In genomic region chr6:163745566-163746400, GRCh38 we compare ENCODE assay signal across 11 cellular contexts.
A peak's percentile ranks its signal among the peaks of the same experiment; 100 is the strongest.
DNase-seq lines count a peak whose midpoint lies in the region; ATAC-seq, FAIRE-seq and TF ChIP-seq lines count a peak whose summit lies in the region.
"Had no signal": no experiment of that assay in that cellular context is flagged by ENCODE, and none has a peak within 500 bp of the region (broad histone marks: within the 10 kb centered on the region; RNA-seq: fewer than 3 reads in every experiment).

No MANE protein-coding gene starts in this region.

- H2AFZ ChIP-seq in HCT116 (ENCODE audit: low read depth, low read length, poor library complexity, severe bottlenecking) (no peak overlapping the region), astrocyte (ENCODE audit: low read depth, low read length) (no peak overlapping the region)

- no peak for TF ChIP-seq RAD21 in HCT116 (IDR thresholded peaks at IDR 0.05; ENCODE audit: low read depth)

- 26 to 42% methylated on average over 9 of the region's 9 CpGs for WGBS in heart right ventricle, 2 donors

- H3K27me3 ChIP-seq in HCT116 (ENCODE audit: insufficient read depth, low read length) (no peaks in the 10 kb centered on the region), astrocyte (ENCODE audit: insufficient read depth, low read length) (peaks cover 5% of the 10 kb centered on the region), heart right ventricle (no peaks in the 10 kb centered on the region)

- H3K36me3 ChIP-seq in HCT116 (ENCODE audit: control insufficient read depth in 1 of 2, insufficient read depth in 2 of 2, low read length in 2 of 2) (no peaks in the 10 kb centered on the region), astrocyte (ENCODE audit: insufficient read depth, low read length) (no peaks in the 10 kb centered on the region), heart right ventricle (no peaks in the 10 kb centered on the region)

- H3K79me2 ChIP-seq in HCT116 (ENCODE audit: insufficient read depth, low read length) (no peaks in the 10 kb centered on the region), astrocyte (ENCODE audit: insufficient read depth, low read length) (no peaks in the 10 kb centered on the region)

- no peaks in the 10 kb centered on the region for H3K36me3 Mint-ChIP-seq in astrocyte (ENCODE audit: low read depth, unreplicated experiment)
- H3K36me3 Mint-ChIP-seq: activated naive CD8-positive, alpha-beta T cell treated with anti-CD3 and anti-CD28 coated beads, Interleukin-2, amount 10 ng/mL, durations not matched to agents 7 days and 5 days had no signal

- peak overlapping the region; percentile 94 for H3K27ac Mint-ChIP-seq in astrocyte (ENCODE audit: unreplicated experiment)
- H3K27ac Mint-ChIP-seq: activated naive CD8-positive, alpha-beta T cell treated with anti-CD3 and anti-CD28 coated beads, Interleukin-2, amount 10 ng/mL, durations not matched to agents 7 days and 5 days had no signal

- no peak overlapping the region for H3K4me3 Mint-ChIP-seq in astrocyte (ENCODE audit: unreplicated experiment)
- H3K4me3 Mint-ChIP-seq: activated naive CD8-positive, alpha-beta T cell treated with anti-CD3 and anti-CD28 coated beads, Interleukin-2, amount 10 ng/mL, durations not matched to agents 7 days and 5 days had no signal

- H3K27ac ChIP-seq in HCT116 (ENCODE audit: low read depth, low read length): no peak overlapping the region
- H3K27ac ChIP-seq in astrocyte (ENCODE audit: low read depth, low read length): peak overlapping the region; percentile 28
- peak overlapping the region; percentile 36 to 87 (median 65) for H3K27ac ChIP-seq in heart right ventricle

- H3K9me3 ChIP-seq in HCT116 (ENCODE audit: control insufficient read depth in 1 of 2, insufficient read depth in 1 of 2, low read depth in 1 of 2, low read length in 2 of 2): no peaks in the 10 kb centered on the region
- no peaks in the 10 kb centered on the region for H3K9me3 ChIP-seq in astrocyte (ENCODE audit: insufficient read depth, low read depth, low read length)
- H3K9me3 ChIP-seq in heart right ventricle: no peaks in the 10 kb centered on the region

- H3K9ac ChIP-seq in HCT116 (ENCODE audit: low read length) (no peak overlapping the region), astrocyte (ENCODE audit: low read length) (peak overlapping the region; percentile 23)

- TF ChIP-seq CTCF in HCT116 (IDR thresholded peaks at IDR 0.05 in 2 of 3, conservative IDR thresholded peaks at IDR 0.05 in 1 of 3; ENCODE audit: borderline replicate concordance in 1 of 3, insufficient read depth in 1 of 3, low read depth in 2 of 3, low read length in 2 of 3) (no peak), astrocyte (IDR thresholded peaks at IDR 0.05; ENCODE audit: insufficient read depth, low read depth, low read length) (no peak), heart right ventricle (IDR thresholded peaks at IDR 0.05) (no peak)

- FAIRE-seq in astrocyte (lab: Jason Lieb, UNC): peak; percentile 94

- no peaks in the 10 kb centered on the region for H3K27me3 Mint-ChIP-seq in astrocyte (ENCODE audit: low read depth, unreplicated experiment)

- peaks cover 22% of the 10 kb centered on the region for H3K4me1 Mint-ChIP-seq in astrocyte (ENCODE audit: low read depth, unreplicated experiment)

- POLR2A ChIA-PET in HCT116 (lab: Charles Lee): no interaction called here

- H3K9me2 ChIP-seq in HCT116 (ENCODE audit: insufficient read depth): no peaks in the 10 kb centered on the region

- H3K9me3 Mint-ChIP-seq in astrocyte (ENCODE audit: unreplicated experiment): no peaks in the 10 kb centered on the region

- intact Hi-C loops in HCT116 (cut with micrococcal nuclease) (no loop called here), heart right ventricle (cut with DNase I) (loop anchor here in 5 of 10 donors (2.0 to 10.0 kb wide), 7 partner anchors 161 to 362 kb away; no protein-coding TSS in a partner anchor), sciatic nerve (cut with DNase I) (no loop called here)

- DNase-seq in HCT116 (ENCODE audit: low read depth, low spot score) (no peak), astrocyte (ENCODE audit: low read depth) (peak; percentile 96), heart right ventricle (peak; percentile 52 to 71), sciatic nerve (ENCODE audit: low spot score) (no peak), SKM-1 treated with dmso at 0.1 percent for 144 hours (lab: John Stamatoyannopoulos, UW; ENCODE audit: unreplicated experiment) (no peak), SHP77 (lab: John Stamatoyannopoulos, UW) (no peak), medulla oblongata (ENCODE audit: extremely low spot score) (no peak)
- DNase-seq: activated naive CD8-positive, alpha-beta T cell treated with anti-CD3 and anti-CD28 coated beads, Interleukin-2, amount 10 ng/mL, durations not matched to agents 7 days and 5 days; left colon; NCI-H2029 had no signal

- H3K4me3 ChIP-seq in HCT116 (replicated peaks in 1 of 2; ENCODE audit: low read depth in 1 of 2, low read length in 2 of 2) (no peak overlapping the region), astrocyte (ENCODE audit: insufficient read depth, low read depth, low read length) (no peak overlapping the region), heart right ventricle (no peak overlapping the region)

- H4K20me1 ChIP-seq in HCT116 (ENCODE audit: insufficient read depth) (no peaks in the 10 kb centered on the region), astrocyte (ENCODE audit: insufficient read depth, low read length) (no peaks in the 10 kb centered on the region)

- CTCF ChIA-PET in HCT116 (lab: Charles Lee): no interaction called here

- TF ChIP-seq POLR2A in HCT116 (IDR thresholded peaks at IDR 0.05; ENCODE audit: borderline replicate concordance, extremely low read depth, insufficient read depth, insufficient read length): no peak

- no TSS peak for BruUV-seq in HCT116 (replicated peaks; lab: Mats Ljungman, UMichigan)

- ATAC-seq in HCT116: peak; percentile 72
- ATAC-seq in heart right ventricle: peak; percentile 83 to 95 (median 92)
- ATAC-seq in sciatic nerve: peak; percentile 80
- ATAC-seq in GM18511 (IDR thresholded peaks at IDR 0.05; ENCODE audit: unreplicated experiment): no peak
- ATAC-seq: left colon had no signal

- RAD21 ChIA-PET in HCT116 (lab: Charles Lee; ENCODE audit: low non-redundant PET in 1 of 2, low total read pairs in 2 of 2, uncharacterized antibody in 2 of 2, unreplicated experiment in 2 of 2): no interaction called here

- H3K4me2 ChIP-seq in HCT116 (ENCODE audit: low read length) (no peak overlapping the region), astrocyte (ENCODE audit: low read length) (peak overlapping the region; percentile 51)

- H3K4me1 ChIP-seq in HCT116 (ENCODE audit: control insufficient read depth in 1 of 2, insufficient read depth in 2 of 2, low read length in 2 of 2): peaks cover 4 to 6% of the 10 kb centered on the region in 2 experiments; a peak in 2 of 4 replicates
- H3K4me1 ChIP-seq in astrocyte (ENCODE audit: insufficient read depth, low read length): peaks cover 14% of the 10 kb centered on the region
- peaks cover 8 to 59% (median 25%) of the 10 kb centered on the region in 9 donors for H3K4me1 ChIP-seq in heart right ventricle

TF ChIP-seq in HCT116, 20 proteins besides CTCF, POLR2A, EP300 and RAD21:
- TF ChIP-seq JUND (IDR thresholded peaks at IDR 0.05) (no peak), MAX (IDR thresholded peaks at IDR 0.05) (peak; percentile 36; the same call in 1 of the 2 replicates)

Comparison
In these comparisons a context has a peak if more than half of its experiments do, and no peak if none do; other contexts are left out.
1. DNase-seq: peak in astrocyte (single experiment) and heart right ventricle (2 of 2); none in HCT116 (single experiment), sciatic nerve (single experiment), SKM-1 treated with dmso at 0.1 percent for 144 hours (single experiment), SHP77 (0 of 2) and medulla oblongata (single experiment).